In the genomic region with DNA sequence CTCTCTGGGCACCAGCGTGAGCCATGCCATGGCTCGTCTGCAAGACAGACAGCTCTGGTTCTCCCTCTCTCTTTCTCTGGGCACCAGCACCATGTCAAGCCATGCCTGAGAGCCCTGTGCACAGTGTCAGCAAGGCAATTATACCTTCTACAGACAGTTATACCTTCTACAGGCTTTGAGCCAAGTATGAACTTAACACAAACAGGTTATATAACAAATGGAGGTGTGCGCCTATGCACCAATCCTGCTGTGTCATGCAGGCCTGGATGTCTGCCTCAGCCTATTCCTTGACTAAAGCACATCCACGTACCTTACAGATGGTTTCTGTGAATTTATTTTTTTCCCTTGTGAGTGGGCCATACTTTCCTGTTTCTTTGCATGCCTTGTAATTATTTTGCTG, we compare ENCODE assay signal across 34 cellular contexts. TPM values are rescaled to one million over a fixed set of nuclear protein-coding genes. Genes with fewer than 3 reads are reported as not detected.
"Had no signal": no experiment of that assay in that cellular context is flagged by ENCODE, and none has a peak within 500 bp of the region (broad histone marks: within the 10 kb centered on the region; RNA-seq: fewer than 3 reads in every experiment).

No MANE protein-coding gene starts in this region.

- ATAC-seq: activated CD4-positive, CD25-positive, alpha-beta regulatory T cell treated with anti-CD3 and anti-CD28 coated beads, Interleukin-2, amount 50 U/mL, for 24 hours; activated CD8-positive, alpha-beta T cell treated with anti-CD3 and anti-CD28 coated beads for 36 hours; activated naive CD8-positive, alpha-beta T cell treated with anti-CD3 and anti-CD28 coated beads, Interleukin-2, amount 50 U/mL, for 24 hours; body of pancreas; gastroesophageal sphincter; T-helper 17 cell had no signal

- H3K4me1 ChIP-seq: adrenal gland, body of pancreas, colonic mucosa, esophagus squamous epithelium, gastroesophageal sphincter had no signal

- DNase-seq: activated B cell treated with CpG ODN at 0.5 μM for 24 hours; activated CD4-positive, alpha-beta T cell treated with anti-CD3 and anti-CD28 coated beads for 48 hours; activated CD4-positive, alpha-beta T cell treated with anti-CD3 and anti-CD28 coated beads, Interleukin-2, amount 50 U/mL, for 1 hour; activated CD4-positive, alpha-beta T cell treated with anti-CD3 and anti-CD28 coated beads, Interleukin-2, amount 50 U/mL, for 48 hours; activated CD8-positive, alpha-beta memory T cell treated with anti-CD3 and anti-CD28 coated beads for 24 hours; activated CD8-positive, alpha-beta T cell treated with anti-CD3 and anti-CD28 coated beads for 36 hours; activated effector memory CD4-positive, alpha-beta T cell treated with anti-CD3 and anti-CD28 coated beads, Interleukin-2, amount 50 U/mL, for 16 hours; activated naive CD4-positive, alpha-beta T cell treated with anti-CD3 and anti-CD28 coated beads for 36 hours; activated naive CD8-positive, alpha-beta T cell treated with anti-CD3 and anti-CD28 coated beads for 36 hours; activated naive CD8-positive, alpha-beta T cell treated with anti-CD3 and anti-CD28 coated beads, Interleukin-2, amount 50 U/mL, for 24 hours; activated T-cell treated with anti-CD3 and anti-CD28 coated beads, Interleukin-2, amount 50 U/mL, for 1 hour; activated T-cell treated with anti-CD3 and anti-CD28 coated beads, Interleukin-2, amount 50 U/mL, for 48 hours; adrenal gland; amygdala; aorta; body of pancreas; caudate nucleus; colonic mucosa; effector CD8-positive, alpha-beta T cell; esophagus squamous epithelium; foreskin melanocyte; T-helper 1 cell; T-helper 17 cell; T1000; WERI-Rb-1 had no signal

- H3K27me3 ChIP-seq: adrenal gland, body of pancreas, colonic mucosa, esophagus squamous epithelium, gastroesophageal sphincter had no signal

- H3K27ac Mint-ChIP-seq: activated B cell treated with CpG ODN at 0.5 μM for 24 hours; activated CD8-positive, alpha-beta T cell treated with anti-CD3 and anti-CD28 coated beads for 36 hours; activated naive CD4-positive, alpha-beta T cell treated with anti-CD3 and anti-CD28 coated beads for 36 hours; activated naive CD4-positive, alpha-beta T cell treated with anti-CD3 and anti-CD28 coated beads, Interleukin-2, amount 50 U/mL, for 24 hours; activated naive CD8-positive, alpha-beta T cell treated with anti-CD3 and anti-CD28 coated beads for 36 hours; activated naive CD8-positive, alpha-beta T cell treated with anti-CD3 and anti-CD28 coated beads, Interleukin-2, amount 50 U/mL, for 24 hours; activated T-helper 1 cell treated with anti-CD3 and anti-CD28 coated beads, Interleukin-12 subunit alpha, Interleukin-12 subunit beta, Interleukin-2, Interleukin-4 antibody, amounts not matched to agents 30 ng/mL and 10 ng/mL and 1 ng/mL, durations not matched to agents 14 hours and 24 hours and 36 hours; activated T-helper 2 cell treated with anti-CD3 and anti-CD28 coated beads, Interferon-gamma antibody, Interleukin-2, Interleukin-4, amounts not matched to agents 10 μg/mL and 5 μg/mL and 100 μg/mL, durations not matched to agents 14 hours and 24 hours and 36 hours; T-helper 17 cell; T-helper 2 cell treated with Interferon-gamma antibody and Interleukin-4, amounts not matched to agents 5 μg/mL and 100 μg/mL, for 36 hours had no signal

- FAIRE-seq: endometrium, endothelial cell of umbilical vein had no signal

- H3K27ac ChIP-seq: adrenal gland, body of pancreas, colonic mucosa, epithelial cell of prostate, esophagus squamous epithelium, gastroesophageal sphincter, WERI-Rb-1 had no signal

- H3K4me3 ChIP-seq: adrenal gland, body of pancreas, colonic mucosa, esophagus squamous epithelium, gastroesophageal sphincter had no signal

- H3K9me3 Mint-ChIP-seq: activated CD8-positive, alpha-beta T cell treated with anti-CD3 and anti-CD28 coated beads for 36 hours; activated naive CD4-positive, alpha-beta T cell treated with anti-CD3 and anti-CD28 coated beads, Interleukin-2, amount 50 U/mL, for 24 hours; activated naive CD8-positive, alpha-beta T cell treated with anti-CD3 and anti-CD28 coated beads, Interleukin-2, amount 50 U/mL, for 24 hours; activated T-helper 1 cell treated with anti-CD3 and anti-CD28 coated beads, Interleukin-12 subunit alpha, Interleukin-12 subunit beta, Interleukin-2, Interleukin-4 antibody, amounts not matched to agents 30 ng/mL and 10 ng/mL and 1 ng/mL, durations not matched to agents 14 hours and 24 hours and 36 hours; activated T-helper 2 cell treated with anti-CD3 and anti-CD28 coated beads, Interferon-gamma antibody, Interleukin-2, Interleukin-4, amounts not matched to agents 10 μg/mL and 5 μg/mL and 100 μg/mL, durations not matched to agents 14 hours and 24 hours and 36 hours; T-helper 2 cell treated with Interferon-gamma antibody and Interleukin-4, amounts not matched to agents 5 μg/mL and 100 μg/mL, for 36 hours had no signal

- H3K9me3 ChIP-seq: adrenal gland, body of pancreas, colonic mucosa, esophagus squamous epithelium had no signal

- H3K4me3 Mint-ChIP-seq: activated B cell treated with CpG ODN at 0.5 μM for 24 hours; activated CD8-positive, alpha-beta T cell treated with anti-CD3 and anti-CD28 coated beads for 36 hours; activated naive CD4-positive, alpha-beta T cell treated with anti-CD3 and anti-CD28 coated beads for 36 hours; activated naive CD4-positive, alpha-beta T cell treated with anti-CD3 and anti-CD28 coated beads, Interleukin-2, amount 50 U/mL, for 24 hours; activated naive CD8-positive, alpha-beta T cell treated with anti-CD3 and anti-CD28 coated beads for 36 hours; activated naive CD8-positive, alpha-beta T cell treated with anti-CD3 and anti-CD28 coated beads, Interleukin-2, amount 50 U/mL, for 24 hours; activated T-helper 1 cell treated with anti-CD3 and anti-CD28 coated beads, Interleukin-12 subunit alpha, Interleukin-12 subunit beta, Interleukin-2, Interleukin-4 antibody, amounts not matched to agents 30 ng/mL and 10 ng/mL and 1 ng/mL, durations not matched to agents 14 hours and 24 hours and 36 hours; T-helper 17 cell; T-helper 2 cell treated with Interferon-gamma antibody and Interleukin-4, amounts not matched to agents 5 μg/mL and 100 μg/mL, for 36 hours had no signal

- H3K36me3 ChIP-seq: adrenal gland, colonic mucosa, esophagus squamous epithelium, gastroesophageal sphincter, WERI-Rb-1 had no signal

- H3K4me1 Mint-ChIP-seq: activated B cell treated with CpG ODN at 0.5 μM for 24 hours; activated naive CD4-positive, alpha-beta T cell treated with anti-CD3 and anti-CD28 coated beads, Interleukin-2, amount 50 U/mL, for 24 hours; activated naive CD8-positive, alpha-beta T cell treated with anti-CD3 and anti-CD28 coated beads for 36 hours; activated naive CD8-positive, alpha-beta T cell treated with anti-CD3 and anti-CD28 coated beads, Interleukin-2, amount 50 U/mL, for 24 hours; T-helper 17 cell had no signal

- H3K36me3 Mint-ChIP-seq: activated naive CD4-positive, alpha-beta T cell treated with anti-CD3 and anti-CD28 coated beads, Interleukin-2, amount 50 U/mL, for 24 hours; activated naive CD8-positive, alpha-beta T cell treated with anti-CD3 and anti-CD28 coated beads for 36 hours had no signal

RNA-seq across cellular contexts. Expression of a gene that starts 5.9 kb away (rescaled TPM):
- total RNA-seq: activated B cell treated with CpG ODN at 0.5 μM for 24 hours; activated CD8-positive, alpha-beta T cell treated with anti-CD3 and anti-CD28 coated beads for 36 hours; activated naive CD4-positive, alpha-beta T cell treated with anti-CD3 and anti-CD28 coated beads for 36 hours; activated naive CD8-positive, alpha-beta T cell treated with anti-CD3 and anti-CD28 coated beads for 36 hours; activated T-helper 1 cell treated with anti-CD3 and anti-CD28 coated beads, Interleukin-12 subunit alpha, Interleukin-12 subunit beta, Interleukin-2, Interleukin-4 antibody, amounts not matched to agents 30 ng/mL and 10 ng/mL and 1 ng/mL, durations not matched to agents 14 hours and 24 hours and 36 hours; T-helper 17 cell had no signal

RNA-seq across cellular contexts. Expression of a gene that starts 52.7 kb away (rescaled TPM):
- total RNA-seq: activated CD8-positive, alpha-beta T cell treated with anti-CD3 and anti-CD28 coated beads for 36 hours; activated naive CD4-positive, alpha-beta T cell treated with anti-CD3 and anti-CD28 coated beads for 36 hours; activated naive CD8-positive, alpha-beta T cell treated with anti-CD3 and anti-CD28 coated beads for 36 hours; activated T-helper 1 cell treated with anti-CD3 and anti-CD28 coated beads, Interleukin-12 subunit alpha, Interleukin-12 subunit beta, Interleukin-2, Interleukin-4 antibody, amounts not matched to agents 30 ng/mL and 10 ng/mL and 1 ng/mL, durations not matched to agents 14 hours and 24 hours and 36 hours; activated T-helper 2 cell treated with anti-CD3 and anti-CD28 coated beads, Interferon-gamma antibody, Interleukin-2, Interleukin-4, amounts not matched to agents 10 μg/mL and 5 μg/mL and 100 μg/mL, durations not matched to agents 14 hours and 24 hours and 36 hours; T-helper 17 cell had no signal
